In genomic region chr19:40778045-40778864, GRCh38 we compare ENCODE assay signal across 8 cellular contexts. TPM values are rescaled to one million over a fixed set of nuclear protein-coding genes. Genes with fewer than 3 reads are reported as not detected.
DNase-seq lines count a peak whose midpoint lies in the region; ATAC-seq and TF ChIP-seq lines count a peak whose summit lies in the region.

Gene RAB4B, plus strand, starts transcription at chr19:40778247. Its CDS starts 129 bp downstream, at chr19:40778376.

- peaks cover 15% of the 10 kb centered on the region for H3K36me3 Mint-ChIP-seq in T-helper 1 cell treated with Interleukin-12 subunit alpha and Interleukin-12 subunit beta and Interleukin-4 antibody, amounts not matched to agents 30 μg/mL and 1 μg/mL, for 36 hours (ENCODE audit: low read depth)
- H3K36me3 Mint-ChIP-seq in progenitor cell of endocrine pancreas (ENCODE audit: insufficient read depth) = peaks cover 7% of the 10 kb centered on the region

- H3K27ac Mint-ChIP-seq in T-helper 1 cell treated with Interleukin-12 subunit alpha and Interleukin-12 subunit beta and Interleukin-4 antibody, amounts not matched to agents 30 μg/mL and 1 μg/mL, for 36 hours = peak within 1 kb of the TSS; percentile 97
- H3K27ac Mint-ChIP-seq in progenitor cell of endocrine pancreas = peak within 1 kb of the TSS; percentile 100

- in situ Hi-C loops in GM13977 (cut with MboI; ENCODE audit: low pct_unique_long_range_greater_than_20kb, low sequenced_read_pairs, unreplicated experiment) = no loop called here

- DNase-seq in GM13977 (ENCODE audit: low spot score) (peak; percentile 95), NCI-H1694 (lab: John Stamatoyannopoulos, UW) (peak; percentile 99), amniotic stem cell (lab: John Stamatoyannopoulos, UW) (peak; percentile 97), left cardiac atrium (peak; percentile 100), progenitor cell of endocrine pancreas (ENCODE audit: low spot score, unreplicated experiment) (peak; percentile 100), ureter (ENCODE audit: low spot score) (peak; percentile 100)

- intact Hi-C loops in left cardiac atrium (cut with DNase I) = no loop called here

- ATAC-seq in HG02884 (IDR thresholded peaks at IDR 0.05; ENCODE audit: unreplicated experiment) (peak; percentile 53), left cardiac atrium (peak; percentile 95 to 97)

- peaks cover 36% of the 10 kb centered on the region for H3K4me1 Mint-ChIP-seq in T-helper 1 cell treated with Interleukin-12 subunit alpha and Interleukin-12 subunit beta and Interleukin-4 antibody, amounts not matched to agents 30 μg/mL and 1 μg/mL, for 36 hours (ENCODE audit: low read depth)
- peaks cover 10% of the 10 kb centered on the region for H3K4me1 Mint-ChIP-seq in progenitor cell of endocrine pancreas (ENCODE audit: low read depth)

- H3K9me3 Mint-ChIP-seq in T-helper 1 cell treated with Interleukin-12 subunit alpha and Interleukin-12 subunit beta and Interleukin-4 antibody, amounts not matched to agents 30 μg/mL and 1 μg/mL, for 36 hours = no peaks in the 10 kb centered on the region
- no peaks in the 10 kb centered on the region for H3K9me3 Mint-ChIP-seq in progenitor cell of endocrine pancreas (ENCODE audit: low read depth)

- peak within 1 kb of the TSS; percentile 92 for H3K4me3 Mint-ChIP-seq in T-helper 1 cell treated with Interleukin-12 subunit alpha and Interleukin-12 subunit beta and Interleukin-4 antibody, amounts not matched to agents 30 μg/mL and 1 μg/mL, for 36 hours
- peak within 1 kb of the TSS; percentile 82 for H3K4me3 Mint-ChIP-seq in progenitor cell of endocrine pancreas (ENCODE audit: low read depth)

- TF ChIP-seq CTCF in GM13977 (IDR thresholded peaks at IDR 0.05; ENCODE audit: extremely low read depth, insufficient read depth, missing control alignments) (no peak), progenitor cell of endocrine pancreas (IDR thresholded peaks at IDR 0.05; ENCODE audit: unreplicated experiment) (no peak)

- no peaks in the 10 kb centered on the region for H3K27me3 Mint-ChIP-seq in T-helper 1 cell treated with Interleukin-12 subunit alpha and Interleukin-12 subunit beta and Interleukin-4 antibody, amounts not matched to agents 30 μg/mL and 1 μg/mL, for 36 hours (ENCODE audit: low read depth)
- H3K27me3 Mint-ChIP-seq in progenitor cell of endocrine pancreas = no peaks in the 10 kb centered on the region

RNA-seq across cellular contexts. Expression of gene RAB4B, which starts in this region (rescaled TPM):
- total RNA-seq in left cardiac atrium (10 to 100 TPM; 15.9 to 17.5 TPM), progenitor cell of endocrine pancreas (20.7 and 21.5 TPM in 2 replicates), ureter (45.3 TPM)

Comparison
In these comparisons a context has a peak if more than half of its experiments do, and no peak if none do; other contexts are left out.
1. Peak in every context shown above with its lines: DNase-seq and ATAC-seq.